20 cellular contexts compared by ENCODE assay signal in the genomic region with DNA sequence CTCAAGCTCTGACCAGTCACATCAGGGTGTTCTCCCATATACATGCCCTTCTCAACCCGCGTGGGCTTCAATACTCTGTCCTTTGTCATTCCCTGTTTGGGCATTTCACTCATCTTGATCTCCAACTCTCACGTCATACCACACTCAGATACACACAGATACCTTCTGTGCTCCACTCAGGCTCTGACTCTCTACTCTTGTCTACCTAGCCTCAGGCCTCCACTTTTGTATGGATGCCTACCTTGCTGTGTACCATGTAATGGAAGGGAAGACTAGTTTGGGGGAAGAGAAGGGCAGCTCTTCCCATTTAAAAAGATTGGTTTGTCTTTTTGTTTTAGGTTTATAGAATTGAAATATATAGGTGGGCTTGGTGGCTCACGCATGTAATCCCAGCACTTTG. TPM values are rescaled to one million over a fixed set of nuclear protein-coding genes. Genes with fewer than 3 reads are reported as not detected.
DNase-seq lines count a peak whose midpoint lies in the region; ATAC-seq and TF ChIP-seq lines count a peak whose summit lies in the region.
"Had no signal": no experiment of that assay in that cellular context is flagged by ENCODE, and none has a peak within 500 bp of the region (broad histone marks: within the 10 kb centered on the region; RNA-seq: fewer than 3 reads in every experiment).

No MANE protein-coding gene starts in this region.

- no peak for ATAC-seq in activated B cell treated with CpG ODN at 0.5 μM for 24 hours (ENCODE audit: low read depth)
- ATAC-seq in GM18520 (IDR thresholded peaks at IDR 0.05; ENCODE audit: unreplicated experiment), result no peak
- ATAC-seq: esophagus mucosa, left lung, Right ventricle myocardium inferior had no signal

- no peak overlapping the region for H3K9ac ChIP-seq in BLaER1

- H3K4me3 Mint-ChIP-seq in CD14-positive monocyte (no peak overlapping the region), activated B cell treated with CpG ODN at 0.5 μM for 24 hours (no peak overlapping the region), immature natural killer cell (peak overlapping the region in 1 of 5 donors; percentile 74), Calu3 (ENCODE audit: low read depth, unreplicated experiment) (no peak overlapping the region)
- H3K4me3 Mint-ChIP-seq: nephron had no signal

- DNase-seq in CD14-positive monocyte (ENCODE audit: low spot score) (no peak), activated B cell treated with CpG ODN at 0.5 μM for 24 hours (no peak), immature natural killer cell (no peak), Calu3 (no peak), ecto neural progenitor cell (ENCODE audit: low spot score) (no peak)
- DNase-seq: Caco-2, foreskin melanocyte, left lung, NCI-H1048, NCI-H2029 treated with DMSO at 0.1 percent for 48 hours, NCI-H345, NCI-H82, OCI-M1, posterior cingulate gyrus had no signal

- intact Hi-C loops in CD14-positive monocyte (cut with micrococcal nuclease), result no loop called here
- intact Hi-C loops in activated B cell treated with CpG ODN at 0.5 μM for 24 hours (cut with micrococcal nuclease), result no loop called here
- intact Hi-C loops in Calu3 (cut with micrococcal nuclease; ENCODE audit: unreplicated experiment), result no loop called here

- H3K4me1 ChIP-seq in BLaER1, result peaks cover 17% of the 10 kb centered on the region
- H3K4me1 ChIP-seq: Caco-2, left lung had no signal

- H3K36me3 Mint-ChIP-seq in CD14-positive monocyte (peaks cover 20 to 26% of the 10 kb centered on the region in 2 donors), activated B cell treated with CpG ODN at 0.5 μM for 24 hours (ENCODE audit: low read depth) (peaks cover 49% of the 10 kb centered on the region), immature natural killer cell (peaks cover 0 to 3% (median 0%) of the 10 kb centered on the region in 3 donors), Calu3 (ENCODE audit: insufficient read depth, unreplicated experiment) (no peaks in the 10 kb centered on the region)

- H3K27ac Mint-ChIP-seq in CD14-positive monocyte, result peak overlapping the region in 4 of 7 donors; percentile 7 to 53 (median 20)
- H3K27ac Mint-ChIP-seq in activated B cell treated with CpG ODN at 0.5 μM for 24 hours, result peak overlapping the region; percentile 4
- peak overlapping the region in 5 of 6 donors; percentile 13 to 79 (median 51) for H3K27ac Mint-ChIP-seq in immature natural killer cell
- H3K27ac Mint-ChIP-seq in Calu3 (ENCODE audit: unreplicated experiment), result no peak overlapping the region
- H3K27ac Mint-ChIP-seq: nephron had no signal

- no peak for TF ChIP-seq CTCF in CD14-positive monocyte (IDR thresholded peaks at IDR 0.05)
- no peak for TF ChIP-seq CTCF in activated B cell treated with CpG ODN at 0.5 μM for 24 hours (IDR thresholded peaks at IDR 0.05)
- no peak for TF ChIP-seq CTCF in Calu3 (IDR thresholded peaks at IDR 0.05; ENCODE audit: unreplicated experiment)

- H3K27me3 ChIP-seq in BLaER1, result no peaks in the 10 kb centered on the region
- H3K27me3 ChIP-seq: left lung, vagina had no signal

- H3K9me3 ChIP-seq in BLaER1, result no peaks in the 10 kb centered on the region
- H3K9me3 ChIP-seq: Caco-2, left lung, vagina had no signal

- peak overlapping the region; percentile 20 for H3K4me2 ChIP-seq in BLaER1

- H3K27ac ChIP-seq in BLaER1, result no peak overlapping the region
- H3K27ac ChIP-seq: left lung, vagina had no signal

- peaks cover under 1% of the 10 kb centered on the region for H3K4me1 Mint-ChIP-seq in CD14-positive monocyte
- H3K4me1 Mint-ChIP-seq in activated B cell treated with CpG ODN at 0.5 μM for 24 hours, result peaks cover 26% of the 10 kb centered on the region
- H3K4me1 Mint-ChIP-seq in immature natural killer cell, result peaks cover 26 to 33% of the 10 kb centered on the region in 2 donors
- no peaks in the 10 kb centered on the region for H3K4me1 Mint-ChIP-seq in Calu3 (ENCODE audit: low read depth, unreplicated experiment)
- H3K4me1 Mint-ChIP-seq: nephron had no signal

- H3K9me3 Mint-ChIP-seq in CD14-positive monocyte (no peaks in the 10 kb centered on the region), activated B cell treated with CpG ODN at 0.5 μM for 24 hours (no peaks in the 10 kb centered on the region), immature natural killer cell (no peaks in the 10 kb centered on the region), Calu3 (ENCODE audit: low read depth, unreplicated experiment) (no peaks in the 10 kb centered on the region)
- H3K9me3 Mint-ChIP-seq: nephron had no signal

- peaks cover 0 to 2% (median 0%) of the 10 kb centered on the region in 3 donors for H3K27me3 Mint-ChIP-seq in CD14-positive monocyte (ENCODE audit: low read depth in 3 of 3)
- no peaks in the 10 kb centered on the region for H3K27me3 Mint-ChIP-seq in activated B cell treated with CpG ODN at 0.5 μM for 24 hours
- H3K27me3 Mint-ChIP-seq in immature natural killer cell (ENCODE audit: low read depth in 3 of 3), result no peaks in the 10 kb centered on the region
- H3K27me3 Mint-ChIP-seq in Calu3 (ENCODE audit: unreplicated experiment), result no peaks in the 10 kb centered on the region

- peaks cover 66% of the 10 kb centered on the region for H3K36me3 ChIP-seq in BLaER1
- H3K36me3 ChIP-seq: vagina had no signal

- POLR2A ChIA-PET in activated B cell treated with CpG ODN at 0.5 μM for 24 hours (lab: Charles Lee), result no interaction called here

- no TSS peak for BruUV-seq in Calu3 (replicated peaks; lab: Mats Ljungman, UMichigan)

- CTCF ChIA-PET in activated B cell treated with CpG ODN at 0.5 μM for 24 hours (lab: Charles Lee) (no interaction called here), Calu3 (lab: Charles Lee) (interaction anchor here (0.5 to 0.6 kb wide), 2 partner anchors 12 to 21 kb away, joined by 4 read pairs; no protein-coding TSS in a partner anchor)

- peaks cover 100% of the 10 kb centered on the region for H4K20me1 ChIP-seq in BLaER1

- H3K4me3 ChIP-seq in BLaER1, result no peak overlapping the region
- H3K4me3 ChIP-seq: left lung, vagina had no signal

RNA-seq across cellular contexts. Expression of a gene that starts 48.6 kb away (rescaled TPM):
- polyA plus RNA-seq in CD14-positive monocyte (1 to 10 TPM; 1.8 to 2.8 TPM), immature natural killer cell (10 to 100 TPM in 1 of 3 donors, 1 to 10 TPM in 2; 2.9 to 11.0 (median 5.3) TPM)
- total RNA-seq in activated B cell treated with CpG ODN at 0.5 μM for 24 hours (145 and 169 TPM in 2 replicates), Calu3 (2022) (120 and 123 TPM in 2 replicates)
